In the genomic region with DNA sequence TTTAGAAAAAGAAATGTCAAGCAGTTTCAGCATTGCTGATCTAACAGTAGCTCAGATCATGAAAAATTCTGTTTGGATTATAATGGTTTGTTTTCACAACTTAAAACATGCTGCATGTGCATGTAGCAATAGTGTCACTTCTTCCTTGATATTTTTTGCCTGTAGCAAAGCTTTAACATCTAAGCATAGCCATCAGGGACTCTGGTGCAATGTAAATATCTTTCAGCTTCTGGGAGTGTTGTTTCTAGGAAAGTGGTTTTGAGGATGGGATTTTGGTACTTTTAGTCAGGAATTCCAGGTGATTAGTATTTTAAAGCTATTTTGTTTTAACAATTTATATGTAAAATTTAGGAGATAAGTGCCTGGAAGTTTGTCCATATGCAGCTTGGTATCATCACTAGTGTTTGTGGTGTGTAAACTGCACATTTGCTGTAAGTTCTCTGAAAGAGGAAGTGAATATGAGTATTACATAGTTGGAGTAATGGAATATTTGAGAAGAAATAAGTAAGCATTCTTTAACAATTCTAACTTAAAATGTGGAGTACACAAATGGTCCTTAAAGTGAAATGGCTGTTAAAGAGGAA, we compare ENCODE assay signal across 8 cellular contexts. TPM values are rescaled to one million over a fixed set of nuclear protein-coding genes. Genes with fewer than 3 reads are reported as not detected.
A peak's percentile ranks its signal among the peaks of the same experiment; 100 is the strongest.
DNase-seq lines count a peak whose midpoint lies in the region; ATAC-seq and TF ChIP-seq lines count a peak whose summit lies in the region.

No MANE protein-coding gene starts in this region.

- peak overlapping the region; percentile 14 for H3K9ac ChIP-seq in H9 (ENCODE audit: extremely low read depth, insufficient read length, low read length)

- no peak overlapping the region for H3K56ac ChIP-seq in H9 (ENCODE audit: insufficient read length, low read depth, low read length)

- H3K9me3 ChIP-seq in H9 (ENCODE audit: control insufficient read depth, low read depth, low read length) (no peaks in the 10 kb centered on the region), sigmoid colon (no peaks in the 10 kb centered on the region)

- peak overlapping the region; percentile 99 for H3K4me3 Mint-ChIP-seq in H9

- H4K20me1 ChIP-seq in H9 (ENCODE audit: control insufficient read depth, insufficient read depth, insufficient read length) = no peaks in the 10 kb centered on the region

- H2BK120ac ChIP-seq in H9 (ENCODE audit: low read depth, low read length, poor library complexity, severe bottlenecking) = no peak overlapping the region

- no peak overlapping the region for H2AFZ ChIP-seq in H9 (ENCODE audit: low read length)

- no peak overlapping the region for H2AK5ac ChIP-seq in H9 (ENCODE audit: insufficient read length, low read length)

- H2BK15ac ChIP-seq in H9 (ENCODE audit: low read depth, low read length) = no peak overlapping the region

- no peak overlapping the region for H4K5ac ChIP-seq in H9 (ENCODE audit: insufficient read length, low read depth, low read length)

- intact Hi-C loops in sigmoid colon (cut with DNase I) = loop anchor here (5.0 kb wide), 2 partner anchors 41 to 161 kb away; partner anchors contain the start of gene PTPN12

- H3K27ac Mint-ChIP-seq in H9 = no peak overlapping the region

- H3K9me3 Mint-ChIP-seq in H9 = no peaks in the 10 kb centered on the region

- no peak overlapping the region for H2BK5ac ChIP-seq in H9 (ENCODE audit: insufficient read length, low read length)

- no peak overlapping the region for H2BK20ac ChIP-seq in H9 (ENCODE audit: low read depth, low read length, poor library complexity, severe bottlenecking)

- H3K79me2 ChIP-seq in H9 (ENCODE audit: insufficient read depth, low read length) = peaks cover 17% of the 10 kb centered on the region

- no peak overlapping the region for H4K8ac ChIP-seq in H9 (replicated peaks; ENCODE audit: insufficient read length, low read depth, low read length)

- peaks cover 34 to 39% of the 10 kb centered on the region in 2 experiments for H3K4me1 Mint-ChIP-seq in H9

- no peaks in the 10 kb centered on the region for H3K27me3 Mint-ChIP-seq in H9 (ENCODE audit: low read depth)

- no peak overlapping the region for H3T11ph ChIP-seq in H9 (ENCODE audit: low read length)

- H3K14ac ChIP-seq in H9 (ENCODE audit: insufficient read depth, low read length) = no peak overlapping the region

- no peaks in the 10 kb centered on the region; the same call in 1 of the 2 replicates for H3K4me1 ChIP-seq in H9 (ENCODE audit: insufficient read depth, low read length)
- peaks cover 0 to 74% (median 58%) of the 10 kb centered on the region in 4 donors for H3K4me1 ChIP-seq in sigmoid colon

- TF ChIP-seq EP300 in sigmoid colon (IDR thresholded peaks at IDR 0.05) = no peak

- H3K23ac ChIP-seq in H9 (ENCODE audit: insufficient read length, low read depth, low read length) = no peak overlapping the region

- H3K23me2 ChIP-seq in H9 (ENCODE audit: insufficient read length, low read depth, low read length, poor library complexity, severe bottlenecking) = peaks cover 6% of the 10 kb centered on the region

- H3K4me2 ChIP-seq in H9 (ENCODE audit: insufficient read depth, insufficient read length, low read length) = peak overlapping the region; percentile 73

- TF ChIP-seq POLR2A in sigmoid colon (IDR thresholded peaks at IDR 0.05) = no peak

- no peaks in the 10 kb centered on the region for H3K27me3 ChIP-seq in H9 (ENCODE audit: insufficient read depth, low read length)
- no peaks in the 10 kb centered on the region for H3K27me3 ChIP-seq in sigmoid colon

- no peaks in the 10 kb centered on the region for H3K36me3 ChIP-seq in sigmoid colon

- no peak overlapping the region for H4K91ac ChIP-seq in H9 (ENCODE audit: insufficient read length, low read depth, low read length)

- H2BK12ac ChIP-seq in H9 (ENCODE audit: insufficient read length, low read depth, low read length) = no peak overlapping the region

- TF ChIP-seq CTCF in H9 (conservative IDR thresholded peaks at IDR 0.05) (no peak), epithelial cell of proximal tubule (conservative IDR thresholded peaks at IDR 0.05; ENCODE audit: low read depth, low read length) (no peak), sigmoid colon (IDR thresholded peaks at IDR 0.05) (no peak)

- no peak overlapping the region for H3K4ac ChIP-seq in H9 (ENCODE audit: low read depth, low read length)

- DNase-seq in H9 (no peak), RKO (ENCODE audit: low spot score) (peak; percentile 41), epithelial cell of proximal tubule (ENCODE audit: low read depth) (no peak), sigmoid colon (no peak), cerebellum (ENCODE audit: low spot score) (no peak), A172 (ENCODE audit: low spot score) (no peak), NCI-H748 (lab: John Stamatoyannopoulos, UW; ENCODE audit: unreplicated experiment) (no peak)

- ATAC-seq in HG03196 (IDR thresholded peaks at IDR 0.05; ENCODE audit: unreplicated experiment) = no peak

- peaks cover 11% of the 10 kb centered on the region for H3K79me1 ChIP-seq in H9 (ENCODE audit: insufficient read depth, low read depth, low read length, poor library complexity, severe bottlenecking)

- no peak overlapping the region for H3K18ac ChIP-seq in H9 (ENCODE audit: insufficient read length, low read depth, low read length)

- H3K27ac ChIP-seq in H9 (ENCODE audit: insufficient read length, low read depth, low read length) (no peak overlapping the region), sigmoid colon (peak overlapping the region; percentile 96 to 100 (median 96))

- peaks cover 0 to 14% (median 11%) of the 10 kb centered on the region in 3 experiments; a peak in 5 of 7 replicates for H3K36me3 Mint-ChIP-seq in H9 (ENCODE audit: insufficient read depth in 1 of 3, low read depth in 3 of 3)

- peak overlapping the region; percentile 67 for H3K4me3 ChIP-seq in epithelial cell of proximal tubule (ENCODE audit: low read depth, low read length)
- H3K4me3 ChIP-seq in sigmoid colon = peak overlapping the region; percentile 76 to 90 (median 89)

RNA-seq across cellular contexts. Expression of gene RSBN1L, which starts 1.9 kb away (rescaled TPM):
- 20.6 and 20.7 TPM in 2 replicates for total RNA-seq in H9 (2021)
- total RNA-seq in epithelial cell of proximal tubule = 7.6 and 13.0 TPM in 2 replicates
- total RNA-seq in sigmoid colon = 10 to 100 TPM; 29.3 to 50.4 (median 40.7) TPM
- 10 to 100 TPM in 1 of 3 donors, 1 to 10 TPM in 2; 6.0 to 11.0 (median 7.9) TPM for polyA plus RNA-seq in sigmoid colon
- total RNA-seq in cerebellum = 44.7 TPM
- total RNA-seq in A172 (2014; rRNA removed; shearing (Covaris generic)) = 19.4 and 20.5 TPM in 2 replicates
